In the genomic region with DNA sequence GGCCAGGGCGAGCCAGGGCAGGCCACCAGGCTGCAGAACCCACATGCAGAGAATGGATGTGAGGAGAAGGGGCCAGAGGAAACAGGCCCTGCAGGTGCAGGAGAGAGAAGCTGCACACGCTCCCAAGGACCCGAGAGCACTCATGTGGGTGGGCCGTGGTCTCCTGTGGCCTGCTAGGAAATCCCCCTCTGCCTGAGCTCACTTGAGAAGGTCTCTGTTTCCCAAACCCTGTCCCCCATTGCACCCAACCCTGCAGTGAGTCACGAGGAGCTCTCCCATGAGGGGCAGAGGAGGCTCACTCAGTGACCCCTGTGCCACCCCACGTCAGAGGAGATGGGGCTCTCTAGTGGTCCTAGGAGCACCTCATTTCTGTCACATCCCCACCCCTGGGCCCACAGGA, we compare ENCODE assay signal across 10 cellular contexts.
DNase-seq lines count a peak whose midpoint lies in the region; ATAC-seq and TF ChIP-seq lines count a peak whose summit lies in the region.
"Had no signal": no experiment of that assay in that cellular context is flagged by ENCODE, and none has a peak within 500 bp of the region (broad histone marks: within the 10 kb centered on the region; RNA-seq: fewer than 3 reads in every experiment).

No MANE protein-coding gene starts in this region.

- H3K27ac ChIP-seq in dorsolateral prefrontal cortex = no peak overlapping the region
- no peak overlapping the region for H3K27ac ChIP-seq in trophoblast cell (ENCODE audit: low read depth, low read length)
- H3K27ac ChIP-seq: parathyroid adenoma had no signal

- H3K9me3 Mint-ChIP-seq in T-helper 1 cell treated with Interleukin-12 subunit alpha and Interleukin-12 subunit beta and Interleukin-4 antibody, amounts not matched to agents 30 μg/mL and 1 μg/mL, for 36 hours = no peaks in the 10 kb centered on the region
- H3K9me3 Mint-ChIP-seq in central memory CD8-positive, alpha-beta T cell = no peaks in the 10 kb centered on the region
- H3K9me3 Mint-ChIP-seq in stimulated activated naive B cell treated with anti-CD40 and anti-IgM and Interleukin-4, amounts not matched to agents 10 μg/mL and 1 μg/mL and 100 μg/mL, for 72 hours = no peaks in the 10 kb centered on the region

- H3K4me2 ChIP-seq in trophoblast cell (ENCODE audit: low read length) = no peak overlapping the region

- H3K36me3 Mint-ChIP-seq in T-helper 1 cell treated with Interleukin-12 subunit alpha and Interleukin-12 subunit beta and Interleukin-4 antibody, amounts not matched to agents 30 μg/mL and 1 μg/mL, for 36 hours (ENCODE audit: low read depth) = no peaks in the 10 kb centered on the region
- H3K36me3 Mint-ChIP-seq in T-helper 17 cell (ENCODE audit: low read depth) = no peaks in the 10 kb centered on the region
- peaks cover 10% of the 10 kb centered on the region for H3K36me3 Mint-ChIP-seq in central memory CD8-positive, alpha-beta T cell (ENCODE audit: insufficient read depth)
- H3K36me3 Mint-ChIP-seq in stimulated activated naive B cell treated with anti-CD40 and anti-IgM and Interleukin-4, amounts not matched to agents 10 μg/mL and 1 μg/mL and 100 μg/mL, for 72 hours = no peaks in the 10 kb centered on the region

- H3K4me3 ChIP-seq in dorsolateral prefrontal cortex (no peak overlapping the region), trophoblast cell (ENCODE audit: low read depth, low read length) (no peak overlapping the region)

- no CpG with 5 or more reads among the region's 6 CpGs for WGBS in trophoblast cell (ENCODE audit: extremely low coverage, insufficient coverage, insufficient read length)

- no peaks in the 10 kb centered on the region for H3K27me3 ChIP-seq in dorsolateral prefrontal cortex
- H3K27me3 ChIP-seq in trophoblast cell (ENCODE audit: insufficient read depth, low read length) = no peaks in the 10 kb centered on the region

- peak overlapping the region; percentile 23 for H3K4me3 Mint-ChIP-seq in T-helper 1 cell treated with Interleukin-12 subunit alpha and Interleukin-12 subunit beta and Interleukin-4 antibody, amounts not matched to agents 30 μg/mL and 1 μg/mL, for 36 hours
- peak overlapping the region; percentile 21 for H3K4me3 Mint-ChIP-seq in T-helper 17 cell
- H3K4me3 Mint-ChIP-seq in central memory CD8-positive, alpha-beta T cell = no peak overlapping the region
- H3K4me3 Mint-ChIP-seq in stimulated activated naive B cell treated with anti-CD40 and anti-IgM and Interleukin-4, amounts not matched to agents 10 μg/mL and 1 μg/mL and 100 μg/mL, for 72 hours = peak overlapping the region; percentile 47 to 70

- peaks cover 2% of the 10 kb centered on the region for H3K79me1 ChIP-seq in trophoblast cell (ENCODE audit: low read length)

- no peak overlapping the region for H2AFZ ChIP-seq in trophoblast cell (ENCODE audit: insufficient read depth, low read length, poor library complexity)
- H2AFZ ChIP-seq: parathyroid adenoma had no signal

- H2BK12ac ChIP-seq in trophoblast cell (ENCODE audit: low read length) = no peak overlapping the region

- no peak overlapping the region for H3K18ac ChIP-seq in trophoblast cell (ENCODE audit: low read length)

- ATAC-seq in T-helper 17 cell (no peak), HG02970 (IDR thresholded peaks at IDR 0.05; ENCODE audit: low FRiP score, unreplicated experiment) (no peak)
- ATAC-seq in central memory CD8-positive, alpha-beta T cell (replicated peaks; ENCODE audit: extremely low read depth, poor library complexity, severe bottlenecking) = no peak
- ATAC-seq in stimulated activated naive B cell treated with anti-CD40 and anti-IgM and Interleukin-4, amounts not matched to agents 10 μg/mL and 1 μg/mL and 100 μg/mL, for 72 hours (replicated peaks) = peak; percentile 25 to 53

- H4K12ac ChIP-seq in trophoblast cell (ENCODE audit: low read depth, low read length) = no peak overlapping the region

- no peak overlapping the region for H4K91ac ChIP-seq in trophoblast cell (ENCODE audit: low read depth, low read length)

- H2BK5ac ChIP-seq in trophoblast cell (ENCODE audit: low read depth, low read length, poor library complexity) = no peak overlapping the region

- no peak overlapping the region for H2AK5ac ChIP-seq in trophoblast cell (ENCODE audit: low read length)

- no peak overlapping the region for H4K8ac ChIP-seq in trophoblast cell (ENCODE audit: low read depth, low read length)

- H3K14ac ChIP-seq in trophoblast cell (ENCODE audit: low read length) = no peak overlapping the region

- peak overlapping the region; percentile 95 for H3K27ac Mint-ChIP-seq in T-helper 1 cell treated with Interleukin-12 subunit alpha and Interleukin-12 subunit beta and Interleukin-4 antibody, amounts not matched to agents 30 μg/mL and 1 μg/mL, for 36 hours
- H3K27ac Mint-ChIP-seq in T-helper 17 cell = peak overlapping the region; percentile 99
- peak overlapping the region; percentile 99 for H3K27ac Mint-ChIP-seq in central memory CD8-positive, alpha-beta T cell (ENCODE audit: low read depth)
- peak overlapping the region; percentile 99 for H3K27ac Mint-ChIP-seq in stimulated activated naive B cell treated with anti-CD40 and anti-IgM and Interleukin-4, amounts not matched to agents 10 μg/mL and 1 μg/mL and 100 μg/mL, for 72 hours

- no peak overlapping the region for H2BK120ac ChIP-seq in trophoblast cell (ENCODE audit: insufficient read depth, low read length, poor library complexity)

- no peak for DNase-seq in T-helper 1 cell
- DNase-seq in T-helper 17 cell = peak in 1 of 3 donors; percentile 22
- no peak for DNase-seq in central memory CD8-positive, alpha-beta T cell (ENCODE audit: low spot score in 2 of 2)
- DNase-seq in stimulated activated naive B cell treated with anti-CD40 and anti-IgM and Interleukin-4, amounts not matched to agents 10 μg/mL and 1 μg/mL and 100 μg/mL, for 72 hours = peak; percentile 73
- no peak for DNase-seq in dorsolateral prefrontal cortex
- no peak for DNase-seq in trophoblast cell
- DNase-seq: 8988T had no signal

- no peak overlapping the region for H3K9ac ChIP-seq in trophoblast cell (ENCODE audit: low read length)
- H3K9ac ChIP-seq: parathyroid adenoma had no signal

- H3K9me3 ChIP-seq in T-helper 17 cell (ENCODE audit: control insufficient read depth, low read length, poor library complexity, severe bottlenecking) (no peaks in the 10 kb centered on the region), trophoblast cell (ENCODE audit: insufficient read depth, low read depth, low read length) (peaks cover 2% of the 10 kb centered on the region)

- no peaks in the 10 kb centered on the region for H3K27me3 Mint-ChIP-seq in T-helper 1 cell treated with Interleukin-12 subunit alpha and Interleukin-12 subunit beta and Interleukin-4 antibody, amounts not matched to agents 30 μg/mL and 1 μg/mL, for 36 hours (ENCODE audit: low read depth)
- H3K27me3 Mint-ChIP-seq in T-helper 17 cell = no peaks in the 10 kb centered on the region
- no peaks in the 10 kb centered on the region for H3K27me3 Mint-ChIP-seq in central memory CD8-positive, alpha-beta T cell
- no peaks in the 10 kb centered on the region for H3K27me3 Mint-ChIP-seq in stimulated activated naive B cell treated with anti-CD40 and anti-IgM and Interleukin-4, amounts not matched to agents 10 μg/mL and 1 μg/mL and 100 μg/mL, for 72 hours

- H3K4me1 Mint-ChIP-seq in T-helper 1 cell treated with Interleukin-12 subunit alpha and Interleukin-12 subunit beta and Interleukin-4 antibody, amounts not matched to agents 30 μg/mL and 1 μg/mL, for 36 hours (ENCODE audit: low read depth) = peaks cover 75% of the 10 kb centered on the region
- H3K4me1 Mint-ChIP-seq in T-helper 17 cell = peaks cover 57% of the 10 kb centered on the region
- H3K4me1 Mint-ChIP-seq in central memory CD8-positive, alpha-beta T cell = peaks cover 76% of the 10 kb centered on the region
- peaks cover 75 to 96% of the 10 kb centered on the region in 2 donors for H3K4me1 Mint-ChIP-seq in stimulated activated naive B cell treated with anti-CD40 and anti-IgM and Interleukin-4, amounts not matched to agents 10 μg/mL and 1 μg/mL and 100 μg/mL, for 72 hours

- peaks cover 3 to 10% of the 10 kb centered on the region in 2 experiments for H3K4me1 ChIP-seq in trophoblast cell (ENCODE audit: control insufficient read depth in 1 of 2, insufficient read depth in 2 of 2, low read length in 2 of 2)
- H3K4me1 ChIP-seq: parathyroid adenoma had no signal

- no peak overlapping the region for H3K23ac ChIP-seq in trophoblast cell (ENCODE audit: low read length)

- intact Hi-C loops in dorsolateral prefrontal cortex (cut with DNase I) = loop anchor here (5.0 kb wide), 4 partner anchors 110 to 235 kb away; partner anchors contain the start of gene KLF13 (in 1 of the 2)

- TF ChIP-seq CTCF in dorsolateral prefrontal cortex (IDR thresholded peaks at IDR 0.05 in 54 of 56, conservative IDR thresholded peaks at IDR 0.05 in 2 of 56; ENCODE audit: low read depth in 1 of 56, partially characterized antibody in 56 of 56) = no peak

- H3K79me2 ChIP-seq in trophoblast cell (ENCODE audit: control insufficient read depth, insufficient read depth, low read length, poor library complexity) = peaks cover 2% of the 10 kb centered on the region
- H3K79me2 ChIP-seq: parathyroid adenoma had no signal

- H3K4ac ChIP-seq in trophoblast cell (ENCODE audit: low read depth, low read length) = no peak overlapping the region

- H3K36me3 ChIP-seq in trophoblast cell (ENCODE audit: control insufficient read depth in 1 of 2, insufficient read depth in 2 of 2, low read length in 2 of 2) = no peaks in the 10 kb centered on the region

Comparison
In these comparisons a context has a peak if more than half of its experiments do, and no peak if none do; other contexts are left out.
1. ATAC-seq: peak in stimulated activated naive B cell treated with anti-CD40 and anti-IgM and Interleukin-4, amounts not matched to agents 10 μg/mL and 1 μg/mL and 100 μg/mL, for 72 hours (2 of 2); none in T-helper 17 cell (single experiment), central memory CD8-positive, alpha-beta T cell (single experiment) and HG02970 (single experiment).
2. Peak in every context shown above with its lines, with median percentiles within 50 percentile points of each other: H3K27ac Mint-ChIP-seq.